In genomic region chr17:14864127-14864526, GRCh38 we compare ENCODE assay signal across 28 cellular contexts.
"Had no signal": no experiment of that assay in that cellular context is flagged by ENCODE, and none has a peak within 500 bp of the region (broad histone marks: within the 10 kb centered on the region; RNA-seq: fewer than 3 reads in every experiment).

No MANE protein-coding gene starts in this region.

- H3K4me3 ChIP-seq: colonic mucosa, coronary artery, dorsolateral prefrontal cortex, esophagus muscularis mucosa, esophagus squamous epithelium, gastrocnemius medialis, gastroesophageal sphincter, heart left ventricle, heart right ventricle had no signal

- H3K4me1 ChIP-seq: colonic mucosa, esophagus muscularis mucosa, esophagus squamous epithelium, gastrocnemius medialis, gastroesophageal sphincter, heart left ventricle, heart right ventricle had no signal

- ATAC-seq: effector memory CD8-positive, alpha-beta T cell; esophagus mucosa; foreskin keratinocyte; gastrocnemius medialis; gastroesophageal sphincter; heart left ventricle; heart right ventricle had no signal

- H3K27ac ChIP-seq: colonic mucosa, coronary artery, dorsolateral prefrontal cortex, epithelial cell of prostate, esophagus muscularis mucosa, esophagus squamous epithelium, foreskin keratinocyte, gastrocnemius medialis, gastroesophageal sphincter, heart left ventricle, heart right ventricle had no signal

- FAIRE-seq: colon, endometrium, endothelial cell of umbilical vein, frontal cortex had no signal

- H3K9me3 ChIP-seq: colonic mucosa, esophagus muscularis mucosa, esophagus squamous epithelium, gastrocnemius medialis, gastroesophageal sphincter, heart left ventricle, heart right ventricle had no signal

- H3K27me3 ChIP-seq: colonic mucosa, esophagus muscularis mucosa, esophagus squamous epithelium, foreskin keratinocyte, gastrocnemius medialis, gastroesophageal sphincter, heart left ventricle, heart right ventricle had no signal

- DNase-seq: colonic mucosa; cortex of kidney; dermis blood vessel endothelial cell; dorsolateral prefrontal cortex; effector CD4-positive, alpha-beta T cell; effector CD8-positive, alpha-beta T cell; effector memory CD4-positive, alpha-beta T cell; effector memory CD8-positive, alpha-beta T cell; endodermal cell; erythroblast; esophagus squamous epithelium; foreskin fibroblast; foreskin keratinocyte; foreskin melanocyte; gastrocnemius medialis; glutamatergic neuron; head of caudate nucleus; heart left ventricle; heart right ventricle had no signal

- H3K36me3 ChIP-seq: colonic mucosa, esophagus muscularis mucosa, esophagus squamous epithelium, gastrocnemius medialis, gastroesophageal sphincter, heart left ventricle, heart right ventricle had no signal
